8 cellular contexts compared by ENCODE assay signal in genomic region chr21:35800796-35801385, GRCh38.
DNase-seq lines count a peak whose midpoint lies in the region; ATAC-seq and TF ChIP-seq lines count a peak whose summit lies in the region.
"Not testable (repeated sequence)": the region's sequence is repeated elsewhere in the genome, so short reads cannot be mapped to it uniquely, and the experiment has no call there.

No MANE protein-coding gene starts in this region.

- peaks cover 16% of the 10 kb centered on the region for H3K27me3 Mint-ChIP-seq in CD4-positive, CD25-positive, alpha-beta regulatory T cell
- not testable (repeated sequence) for H3K27me3 Mint-ChIP-seq in GM23338 (ENCODE audit: insufficient read depth, low read depth, poor library complexity); naive thymus-derived CD8-positive, alpha-beta T cell
- peaks cover 11% of the 10 kb centered on the region for H3K27me3 Mint-ChIP-seq in activated CD4-positive, alpha-beta T cell treated with anti-CD3 and anti-CD28 coated beads, Interleukin-2, amount 10 ng/mL, durations not matched to agents 7 days and 5 days

- not testable (repeated sequence) for H3K27ac ChIP-seq in CD4-positive, CD25-positive, alpha-beta regulatory T cell (ENCODE audit: insufficient read depth, low read length, poor library complexity, severe bottlenecking); GM23338 (ENCODE audit: low read depth)
- H3K27ac ChIP-seq in breast epithelium: peak overlapping the region; percentile 65 to 77
- peak overlapping the region; percentile 9 for H3K27ac ChIP-seq in epithelial cell of prostate
- peak overlapping the region; percentile 51 for H3K27ac ChIP-seq in suprapubic skin

- ATAC-seq in CD4-positive, CD25-positive, alpha-beta regulatory T cell (ENCODE audit: low read depth in 2 of 2); GM23338; naive thymus-derived CD8-positive, alpha-beta T cell: not testable (repeated sequence)

- H3K79me2 ChIP-seq in GM23338 (replicated peaks; ENCODE audit: insufficient read depth): not testable (repeated sequence)

- H4K20me1 ChIP-seq in GM23338 (replicated peaks; ENCODE audit: insufficient read depth): not testable (repeated sequence)

- not testable (repeated sequence) for H3K9me3 ChIP-seq in CD4-positive, CD25-positive, alpha-beta regulatory T cell (ENCODE audit: control insufficient read depth in 2 of 2, low read length in 2 of 2); breast epithelium; suprapubic skin

- intact Hi-C loops in breast epithelium (cut with DNase I; ENCODE audit: low total_unique reads): not testable (repeated sequence)

- H3K9me3 Mint-ChIP-seq in CD4-positive, CD25-positive, alpha-beta regulatory T cell; GM23338; activated CD4-positive, alpha-beta T cell treated with anti-CD3 and anti-CD28 coated beads, Interleukin-2, amount 10 ng/mL, durations not matched to agents 7 days and 5 days: not testable (repeated sequence)
- H3K9me3 Mint-ChIP-seq in naive thymus-derived CD8-positive, alpha-beta T cell: peaks cover 0 to 18% (median 7%) of the 10 kb centered on the region in 9 donors

- not testable (repeated sequence) for H3K36me3 ChIP-seq in CD4-positive, CD25-positive, alpha-beta regulatory T cell (ENCODE audit: control insufficient read depth, insufficient read depth, low read length); GM23338 (ENCODE audit: insufficient read depth); breast epithelium; suprapubic skin

- WGBS in suprapubic skin: 57% methylated on average over 6 of the region's 9 CpGs

- not testable (repeated sequence) for H3K4me2 ChIP-seq in GM23338

- H3K9me2 ChIP-seq in GM23338 (ENCODE audit: insufficient read depth): not testable (repeated sequence)

- not testable (repeated sequence) for DNase-seq in CD4-positive, CD25-positive, alpha-beta regulatory T cell; GM23338 (ENCODE audit: low spot score); activated CD4-positive, alpha-beta T cell treated with anti-CD3 and anti-CD28 coated beads, Interleukin-2, amount 10 ng/mL, durations not matched to agents 7 days and 5 days; epithelial cell of prostate (ENCODE audit: low read depth, low spot score); naive thymus-derived CD8-positive, alpha-beta T cell; suprapubic skin (ENCODE audit: low spot score in 2 of 2)
- DNase-seq in NCI-H2107 treated with DMSO at 0.1 percent for 48 hours (lab: John Stamatoyannopoulos, UW; ENCODE audit: unreplicated experiment) (peak; percentile 57), breast epithelium (ENCODE audit: low spot score in 2 of 2) (peak; percentile 54 to 67)

- H3K4me1 ChIP-seq in CD4-positive, CD25-positive, alpha-beta regulatory T cell (ENCODE audit: control insufficient read depth, insufficient read depth, low read length, poor library complexity, severe bottlenecking); GM23338 (ENCODE audit: insufficient read depth); breast epithelium: not testable (repeated sequence)
- H3K4me1 ChIP-seq in suprapubic skin: peaks cover 11% of the 10 kb centered on the region

- H3K4me3 Mint-ChIP-seq in CD4-positive, CD25-positive, alpha-beta regulatory T cell; GM23338; activated CD4-positive, alpha-beta T cell treated with anti-CD3 and anti-CD28 coated beads, Interleukin-2, amount 10 ng/mL, durations not matched to agents 7 days and 5 days: not testable (repeated sequence)
- H3K4me3 Mint-ChIP-seq in naive thymus-derived CD8-positive, alpha-beta T cell: peak overlapping the region in 6 of 10 donors; percentile 9 to 58 (median 36)

- not testable (repeated sequence) for H3K27me3 ChIP-seq in CD4-positive, CD25-positive, alpha-beta regulatory T cell (ENCODE audit: control insufficient read depth, insufficient read depth, low read length); GM23338 (ENCODE audit: insufficient read depth); breast epithelium; suprapubic skin

- not testable (repeated sequence) for H3F3A ChIP-seq in GM23338 (replicated peaks; ENCODE audit: low read depth)

- CTCF ChIA-PET in activated CD4-positive, alpha-beta T cell treated with anti-CD3 and anti-CD28 coated beads, Interleukin-2, amount 10 ng/mL, durations not matched to agents 7 days and 5 days (lab: Charles Lee): interaction anchor here (0.9 kb wide), 1 partner anchor 1055 kb away, joined by 3 read pairs; no protein-coding TSS in a partner anchor

- not testable (repeated sequence) for H3K4me1 Mint-ChIP-seq in CD4-positive, CD25-positive, alpha-beta regulatory T cell; GM23338; activated CD4-positive, alpha-beta T cell treated with anti-CD3 and anti-CD28 coated beads, Interleukin-2, amount 10 ng/mL, durations not matched to agents 7 days and 5 days
- H3K4me1 Mint-ChIP-seq in naive thymus-derived CD8-positive, alpha-beta T cell: peaks cover 14 to 31% (median 25%) of the 10 kb centered on the region in 4 donors

- POLR2A ChIA-PET in activated CD4-positive, alpha-beta T cell treated with anti-CD3 and anti-CD28 coated beads, Interleukin-2, amount 10 ng/mL, durations not matched to agents 7 days and 5 days (lab: Charles Lee); naive thymus-derived CD8-positive, alpha-beta T cell (lab: Charles Lee): not testable (repeated sequence)

- H3K27ac Mint-ChIP-seq in CD4-positive, CD25-positive, alpha-beta regulatory T cell: peak overlapping the region in 2 of 3 donors; percentile 33 to 61
- peak overlapping the region; percentile 22; the same call in 1 of the 2 replicates for H3K27ac Mint-ChIP-seq in GM23338
- peak overlapping the region; percentile 26 for H3K27ac Mint-ChIP-seq in activated CD4-positive, alpha-beta T cell treated with anti-CD3 and anti-CD28 coated beads, Interleukin-2, amount 10 ng/mL, durations not matched to agents 7 days and 5 days
- H3K27ac Mint-ChIP-seq in naive thymus-derived CD8-positive, alpha-beta T cell: peak overlapping the region in 6 of 10 donors; percentile 12 to 90 (median 62)

- TF ChIP-seq EP300 in suprapubic skin (IDR thresholded peaks at IDR 0.05): not testable (repeated sequence)

- H2AFZ ChIP-seq in GM23338: not testable (repeated sequence)

- H3K36me3 Mint-ChIP-seq in CD4-positive, CD25-positive, alpha-beta regulatory T cell; GM23338 (ENCODE audit: low read depth); activated CD4-positive, alpha-beta T cell treated with anti-CD3 and anti-CD28 coated beads, Interleukin-2, amount 10 ng/mL, durations not matched to agents 7 days and 5 days (ENCODE audit: low read depth); naive thymus-derived CD8-positive, alpha-beta T cell: not testable (repeated sequence)

- H3K4me3 ChIP-seq in CD4-positive, CD25-positive, alpha-beta regulatory T cell (ENCODE audit: low read depth, low read length); GM23338; breast epithelium; suprapubic skin: not testable (repeated sequence)

- not testable (repeated sequence) for TF ChIP-seq POLR2A in breast epithelium (IDR thresholded peaks at IDR 0.05); suprapubic skin (IDR thresholded peaks at IDR 0.05)

- not testable (repeated sequence) for TF ChIP-seq CTCF in GM23338 (conservative IDR thresholded peaks at IDR 0.05; ENCODE audit: low read depth in 2 of 2); breast epithelium (IDR thresholded peaks at IDR 0.05); suprapubic skin (IDR thresholded peaks at IDR 0.05)
